ENCODE assay signal across 8 cellular contexts in the genomic region with DNA sequence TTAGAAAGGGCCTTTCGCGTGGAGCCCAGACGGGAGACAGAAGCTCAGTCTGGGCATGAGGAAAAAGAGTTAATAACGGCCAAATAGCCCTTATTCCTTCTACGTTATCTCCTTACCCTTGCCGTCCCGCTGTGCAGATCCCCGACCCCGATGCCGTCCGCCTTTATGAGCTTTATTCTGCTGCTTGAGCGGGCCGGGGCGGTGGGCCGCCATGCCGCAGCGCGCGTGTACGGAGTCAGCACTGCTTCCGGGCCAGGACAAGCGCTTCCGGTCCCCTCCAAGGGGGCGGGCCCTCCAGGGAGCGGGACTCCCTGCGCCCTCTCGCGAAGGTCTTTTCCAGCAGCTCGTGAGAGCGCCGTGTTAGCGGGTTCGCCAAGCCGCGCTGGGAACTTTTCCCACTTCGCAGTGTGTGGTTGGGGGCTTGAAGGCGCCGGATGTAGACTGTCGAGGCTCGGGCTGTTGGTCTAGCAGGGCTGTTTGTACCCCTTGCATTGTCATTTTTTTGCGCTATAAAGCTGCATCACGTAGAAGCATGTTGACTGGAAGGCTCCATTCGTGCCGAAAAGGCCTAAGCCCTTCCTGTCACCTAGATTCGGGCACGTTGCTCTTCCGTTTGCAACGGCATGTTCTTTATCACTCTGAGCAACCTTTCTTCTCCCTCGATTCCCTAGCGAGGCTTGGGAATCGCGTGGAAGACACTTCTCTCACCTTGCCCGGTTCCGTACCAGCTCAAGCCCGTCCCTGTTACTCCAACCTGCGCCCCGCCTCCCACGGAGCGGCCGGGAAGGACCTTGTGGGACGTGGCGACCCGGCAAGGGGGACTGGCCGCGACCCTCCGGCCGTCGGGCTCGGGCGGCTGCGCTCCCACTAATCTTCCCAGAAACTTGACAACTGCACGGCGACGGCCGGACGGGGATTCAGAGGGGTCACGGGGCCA. TPM values are rescaled to one million over a fixed set of nuclear protein-coding genes. Genes with fewer than 3 reads are reported as not detected.
A peak's percentile ranks its signal among the peaks of the same experiment; 100 is the strongest.
DNase-seq lines count a peak whose midpoint lies in the region; ATAC-seq and TF ChIP-seq lines count a peak whose summit lies in the region.

A gene (minus strand): TSS at position 243 of the 937 bp plus-strand sequence. CDS start 30 bp downstream, at position 213.

- TF ChIP-seq CTCF in colonic mucosa (IDR thresholded peaks at IDR 0.05) = no peak

- DNase-seq in AG20443 (ENCODE audit: low spot score) (peak; percentile 99), NCI-H510A treated with DMSO at 0.1 percent for 48 hours (lab: John Stamatoyannopoulos, UW) (peak; percentile 36), colonic mucosa (peak; percentile 93), left colon (peak; percentile 91 to 92)
- DNase-seq in activated CD4-positive, alpha-beta T cell treated with anti-CD3 and anti-CD28 coated beads for 48 hours = peak; percentile 94
- peak; percentile 91 for DNase-seq in stimulated activated CD4-positive, alpha-beta T cell treated with anti-CD3 and anti-CD28 coated beads, Interleukin-1b, Interleukin-23, amount 100 ng/mL, for 48 hours

- H3K4me1 ChIP-seq in colonic mucosa = peaks cover 5% of the 10 kb centered on the region

- peak within 1 kb of the TSS; percentile 90 to 95 for H3K9ac ChIP-seq in colonic mucosa (ENCODE audit: low read depth in 2 of 2, low read length in 2 of 2)

- in situ Hi-C loops in GM18951 (cut with MboI; ENCODE audit: low sequenced_read_pairs, unreplicated experiment) = no loop called here

- intact Hi-C loops in colonic mucosa (cut with DNase I) (loop anchor here (5.0 kb wide), 1 partner anchor 34 kb away; a partner anchor contains a TSS), left colon (cut with DNase I, micrococcal nuclease) (no loop called here)

- peak; percentile 89 for ATAC-seq in HG03280 (IDR thresholded peaks at IDR 0.05; ENCODE audit: unreplicated experiment)
- ATAC-seq in left colon = peak; percentile 93

- no peaks in the 10 kb centered on the region for H3K27me3 ChIP-seq in colonic mucosa

- H3K4me3 ChIP-seq in colonic mucosa = peak within 1 kb of the TSS; percentile 64

- peaks cover 6% of the 10 kb centered on the region for H3K36me3 ChIP-seq in colonic mucosa

- peak within 1 kb of the TSS; percentile 83 for H3K27ac ChIP-seq in colonic mucosa

- H3K9me3 ChIP-seq in colonic mucosa = no peaks in the 10 kb centered on the region

- peak; percentile 92 for TF ChIP-seq POLR2A in GM18951 (IDR thresholded peaks at IDR 0.05; ENCODE audit: extremely low read depth, insufficient read depth, insufficient read length)

RNA-seq across cellular contexts. Expression of the gene that starts here (rescaled TPM):
- 10 to 100 TPM; 13.7 to 28.5 TPM for total RNA-seq in colonic mucosa
- total RNA-seq in left colon = 10 to 100 TPM; 11.8 to 16.4 TPM

Comparison
In these comparisons a context has a peak if more than half of its experiments do, and no peak if none do; other contexts are left out.
1. Peak in every context shown above with its lines: DNase-seq, ATAC-seq, H3K4me3 ChIP-seq and H3K27ac ChIP-seq.
2. DNase-seq: peak in every context shown above with its lines; median percentile 99 in AG20443; 94 in activated CD4-positive, alpha-beta T cell treated with anti-CD3 and anti-CD28 coated beads for 48 hours; 93 in colonic mucosa; 92 in left colon; 91 in stimulated activated CD4-positive, alpha-beta T cell treated with anti-CD3 and anti-CD28 coated beads, Interleukin-1b, Interleukin-23, amount 100 ng/mL, for 48 hours; 36 in NCI-H510A treated with DMSO at 0.1 percent for 48 hours.